26 cellular contexts compared by ENCODE assay signal in the genomic region with DNA sequence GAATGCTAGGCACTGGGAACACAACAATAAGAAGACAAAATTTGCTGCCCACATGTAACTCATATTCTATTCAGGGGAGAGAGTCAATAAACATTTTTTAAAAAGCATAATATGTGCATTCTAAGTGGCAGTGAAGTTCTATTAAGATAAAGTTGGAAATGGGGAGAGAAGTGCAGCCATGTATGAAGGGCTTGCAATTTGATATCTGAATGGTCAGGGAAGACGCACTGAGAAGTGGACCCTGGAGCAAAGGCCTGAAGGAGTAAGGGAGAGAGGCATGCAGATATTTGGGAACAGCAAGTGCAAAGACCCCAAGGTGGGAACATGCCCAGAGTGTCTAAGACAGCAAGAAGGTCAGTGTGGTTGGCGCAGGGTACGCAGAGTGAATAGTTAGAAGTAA.
"Had no signal": no experiment of that assay in that cellular context is flagged by ENCODE, and none has a peak within 500 bp of the region (broad histone marks: within the 10 kb centered on the region; RNA-seq: fewer than 3 reads in every experiment).

No MANE protein-coding gene starts in this region.

- H3K4me3 ChIP-seq: colonic mucosa, esophagus squamous epithelium, gastrocnemius medialis, heart right ventricle, left lung, lower lobe of right lung had no signal

- H3K9me3 ChIP-seq: colonic mucosa, esophagus squamous epithelium, gastrocnemius medialis, heart right ventricle, left lung, lower lobe of right lung had no signal

- H3K27ac ChIP-seq: colonic mucosa, epithelial cell of prostate, esophagus squamous epithelium, gastrocnemius medialis, heart right ventricle, left lung, lower lobe of right lung had no signal

- DNase-seq: colonic mucosa; cortex of kidney; effector CD8-positive, alpha-beta T cell; effector memory CD8-positive, alpha-beta T cell; erythroblast; esophagus squamous epithelium; foreskin fibroblast; foreskin melanocyte; gastrocnemius medialis; glutamatergic neuron; head of caudate nucleus; heart right ventricle; hippocampal formation; immature natural killer cell; islet precursor cell; kidney; kidney glomerular epithelial cell; left colon; left lung; left ventricle myocardium superior; lower lobe of right lung; mesenchymal stem cell; midbrain; naive thymus-derived CD4-positive, alpha-beta T cell had no signal

- ATAC-seq: effector memory CD8-positive, alpha-beta T cell; esophagus mucosa; gastrocnemius medialis; heart right ventricle; left colon; left lung; left ventricle myocardium superior; lower lobe of right lung; naive thymus-derived CD4-positive, alpha-beta T cell had no signal

- H3K4me1 ChIP-seq: colonic mucosa, esophagus squamous epithelium, gastrocnemius medialis, heart right ventricle, left lung, lower lobe of right lung had no signal

- H3K36me3 ChIP-seq: colonic mucosa, esophagus squamous epithelium, gastrocnemius medialis, heart right ventricle, left lung, lower lobe of right lung had no signal

- H3K27me3 ChIP-seq: colonic mucosa, esophagus squamous epithelium, gastrocnemius medialis, left lung had no signal
